In the genomic region with DNA sequence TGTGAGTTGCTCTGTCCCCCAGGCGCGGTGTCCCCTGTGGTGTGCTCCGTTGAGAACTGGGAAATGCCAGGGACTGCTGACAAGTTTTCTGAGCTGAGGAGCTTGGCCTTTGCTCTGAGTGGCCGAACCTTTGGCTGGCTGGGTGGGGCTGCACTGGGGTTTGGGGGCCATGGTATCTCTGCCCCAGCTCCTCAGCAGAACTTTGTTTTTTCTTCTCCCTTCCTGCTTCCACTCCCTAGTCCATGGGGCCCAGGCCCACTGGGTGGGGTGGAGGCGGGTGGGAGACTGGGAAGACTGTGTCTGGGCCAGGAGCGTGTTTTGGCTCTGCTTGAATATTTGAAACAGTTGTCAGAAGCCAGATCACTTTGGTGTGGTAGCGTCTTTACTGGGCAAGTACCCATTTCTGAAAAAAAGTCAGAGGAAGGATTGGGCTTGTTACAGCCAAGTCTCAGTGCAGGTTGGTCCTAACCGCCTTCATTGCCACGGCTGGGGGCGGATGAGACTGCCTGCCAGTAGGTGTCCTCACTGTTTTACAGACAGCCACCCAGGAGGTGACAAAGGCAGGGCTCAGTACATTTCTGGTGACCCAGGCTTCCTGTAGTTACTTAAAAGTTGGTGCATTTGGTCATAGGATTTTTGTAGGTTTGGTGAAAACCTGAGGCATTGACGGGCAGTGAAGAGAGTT, we compare ENCODE assay signal across 8 cellular contexts.
DNase-seq lines count a peak whose midpoint lies in the region; ATAC-seq, FAIRE-seq and TF ChIP-seq lines count a peak whose summit lies in the region.

No MANE protein-coding gene starts in this region.

- intact Hi-C loops in mucosa of descending colon (cut with DNase I, micrococcal nuclease) = no loop called here

- no peak for TF ChIP-seq POLR2A in H54 (IDR thresholded peaks at IDR 0.05; ENCODE audit: low read depth, low read length)
- TF ChIP-seq POLR2A in upper lobe of left lung (IDR thresholded peaks at IDR 0.05) = no peak

- H3K4me2 ChIP-seq in SU-DHL-6 (ENCODE audit: low read depth, low read length, poor library complexity, severe bottlenecking) = no peak overlapping the region

- TF ChIP-seq CTCF in SU-DHL-6 (IDR thresholded peaks at IDR 0.05; ENCODE audit: insufficient read depth, low read length, poor library complexity, severe bottlenecking) = peak; percentile 81
- peak; percentile 64 for TF ChIP-seq CTCF in epithelial cell of esophagus (IDR thresholded peaks at IDR 0.05; ENCODE audit: insufficient read depth, low read depth, low read length, missing control alignments)
- TF ChIP-seq CTCF in mucosa of descending colon (IDR thresholded peaks at IDR 0.05) = peak; percentile 15
- peak; percentile 27 to 67 (median 46) for TF ChIP-seq CTCF in upper lobe of left lung (IDR thresholded peaks at IDR 0.05)

- no peaks in the 10 kb centered on the region for H3K27me3 ChIP-seq in SU-DHL-6 (ENCODE audit: low read length)
- H3K27me3 ChIP-seq in upper lobe of left lung = no peaks in the 10 kb centered on the region

- H3K9me3 ChIP-seq in SU-DHL-6 (ENCODE audit: insufficient read depth, low read length) (no peaks in the 10 kb centered on the region), mucosa of descending colon (no peaks in the 10 kb centered on the region), upper lobe of left lung (no peaks in the 10 kb centered on the region)

- H3K4me1 ChIP-seq in mucosa of descending colon (ENCODE audit: low read depth) (peaks cover 39% of the 10 kb centered on the region), upper lobe of left lung (peaks cover 68 to 85% (median 78%) of the 10 kb centered on the region in 4 donors)

- no peaks in the 10 kb centered on the region for H3K36me3 ChIP-seq in SU-DHL-6 (ENCODE audit: low read length)
- no peaks in the 10 kb centered on the region for H3K36me3 ChIP-seq in mucosa of descending colon (ENCODE audit: low read depth)
- H3K36me3 ChIP-seq in upper lobe of left lung = no peaks in the 10 kb centered on the region

- DNase-seq in Caki2 (ENCODE audit: low read depth) = peak; percentile 45
- DNase-seq in H54 (ENCODE audit: insufficient read length, low spot score) = peak; percentile 71
- peak; percentile 50 for DNase-seq in epithelial cell of esophagus (ENCODE audit: low read depth)
- DNase-seq in mucosa of descending colon = peak; percentile 74 to 78 (median 75)
- DNase-seq in upper lobe of left lung = peak in 1 of 2 donors; percentile 78

- H2AFZ ChIP-seq in SU-DHL-6 (ENCODE audit: low read depth, low read length, severe bottlenecking) = no peak overlapping the region

- 29 to 38% methylated on average over 10 to 11 of the region's 11 CpGs for WGBS in upper lobe of left lung, 2 donors

- ATAC-seq in mucosa of descending colon (peak; percentile 71), upper lobe of left lung (ENCODE audit: low FRiP score in 2 of 2) (peak; percentile 36 to 67), GM21367 (IDR thresholded peaks at IDR 0.05; ENCODE audit: unreplicated experiment) (no peak), HG03045 (IDR thresholded peaks at IDR 0.05; ENCODE audit: unreplicated experiment) (no peak)

- no peak for FAIRE-seq in H54 (lab: Jason Lieb, UNC)

- in situ Hi-C loops in Caki2 (cut with HindIII; ENCODE audit: low pct_unique_long_range_greater_than_20kb, low sequenced_read_pairs) = no loop called here

- no peak overlapping the region for H3K4me3 ChIP-seq in SU-DHL-6 (ENCODE audit: insufficient read depth, low read length, poor library complexity, severe bottlenecking)
- peak overlapping the region; percentile 25 for H3K4me3 ChIP-seq in epithelial cell of esophagus (ENCODE audit: low read length)
- H3K4me3 ChIP-seq in mucosa of descending colon = no peak overlapping the region
- H3K4me3 ChIP-seq in upper lobe of left lung = peak overlapping the region; percentile 5 to 60 (median 50)

- no peaks in the 10 kb centered on the region for H3K9me2 ChIP-seq in SU-DHL-6 (replicated peaks; ENCODE audit: insufficient read depth, low read length)

- H3K27ac ChIP-seq in SU-DHL-6 (ENCODE audit: low read depth, low read length) = no peak overlapping the region
- peak overlapping the region; percentile 84 to 95 (median 92) for H3K27ac ChIP-seq in upper lobe of left lung

- no peaks in the 10 kb centered on the region for H3K79me2 ChIP-seq in SU-DHL-6 (ENCODE audit: insufficient read depth, low read length)

- no peaks in the 10 kb centered on the region for H3F3A ChIP-seq in SU-DHL-6 (ENCODE audit: insufficient read depth)

- no peak overlapping the region for H3K9ac ChIP-seq in SU-DHL-6 (ENCODE audit: low read length)

- no peaks in the 10 kb centered on the region for H4K20me1 ChIP-seq in SU-DHL-6 (ENCODE audit: low read depth, low read length)

- no peak for TF ChIP-seq EP300 in upper lobe of left lung (IDR thresholded peaks at IDR 0.05)

Comparison
In these comparisons a context has a peak if more than half of its experiments do, and no peak if none do; other contexts are left out.
1. H3K4me3 ChIP-seq: peak in epithelial cell of esophagus (single experiment) and upper lobe of left lung (4 of 4); none in SU-DHL-6 (single experiment) and mucosa of descending colon (single experiment).
2. CTCF ChIP-seq: peak in every context shown above with its lines; median percentile 81 in SU-DHL-6; 64 in epithelial cell of esophagus; 46 in upper lobe of left lung; 15 in mucosa of descending colon.
3. ATAC-seq: peak in mucosa of descending colon (single experiment) and upper lobe of left lung (2 of 2); none in GM21367 (single experiment) and HG03045 (single experiment).